In genomic region chr1:71093938-71094337, GRCh38 we compare ENCODE assay signal across 11 cellular contexts. TPM values are rescaled to one million over a fixed set of nuclear protein-coding genes. Genes with fewer than 3 reads are reported as not detected.
DNase-seq lines count a peak whose midpoint lies in the region; FAIRE-seq and TF ChIP-seq lines count a peak whose summit lies in the region.
"Had no signal": no experiment of that assay in that cellular context is flagged by ENCODE, and none has a peak within 500 bp of the region (broad histone marks: within the 10 kb centered on the region; RNA-seq: fewer than 3 reads in every experiment).

No MANE protein-coding gene starts in this region.

- TF ChIP-seq RAD21 in liver (IDR thresholded peaks at IDR 0.05), result peak; percentile 57 to 63

- FAIRE-seq in D721Med (lab: Jason Lieb, UNC), result no peak

- no peaks in the 10 kb centered on the region for H3K36me3 Mint-ChIP-seq in activated CD4-positive, alpha-beta T cell treated with anti-CD3 and anti-CD28 coated beads, Interleukin-2, amount 10 ng/mL, durations not matched to agents 7 days and 5 days (ENCODE audit: low read depth)
- H3K36me3 Mint-ChIP-seq: IgD-negative memory B cell; stimulated activated memory B cell treated with anti-CD40 and anti-IgM and Interleukin-4, amounts not matched to agents 10 μg/mL and 1 μg/mL and 100 μg/mL, for 72 hours had no signal

- no peak overlapping the region for H3K4me3 Mint-ChIP-seq in activated CD4-positive, alpha-beta T cell treated with anti-CD3 and anti-CD28 coated beads, Interleukin-2, amount 10 ng/mL, durations not matched to agents 7 days and 5 days
- H3K4me3 Mint-ChIP-seq: activated T-helper 17 cell treated with anti-CD3 and anti-CD28 coated beads, Interleukin-2, amount 50 U/mL, for 72 hours; IgD-negative memory B cell; stimulated activated memory B cell treated with anti-CD40 and anti-IgM and Interleukin-4, amounts not matched to agents 10 μg/mL and 1 μg/mL and 100 μg/mL, for 72 hours had no signal

- no peaks in the 10 kb centered on the region for H3K9me3 Mint-ChIP-seq in activated CD4-positive, alpha-beta T cell treated with anti-CD3 and anti-CD28 coated beads, Interleukin-2, amount 10 ng/mL, durations not matched to agents 7 days and 5 days
- H3K9me3 Mint-ChIP-seq: activated T-helper 17 cell treated with anti-CD3 and anti-CD28 coated beads, Interleukin-2, amount 50 U/mL, for 72 hours; IgD-negative memory B cell; stimulated activated memory B cell treated with anti-CD40 and anti-IgM and Interleukin-4, amounts not matched to agents 10 μg/mL and 1 μg/mL and 100 μg/mL, for 72 hours had no signal

- H3K27ac Mint-ChIP-seq in activated CD4-positive, alpha-beta T cell treated with anti-CD3 and anti-CD28 coated beads, Interleukin-2, amount 10 ng/mL, durations not matched to agents 7 days and 5 days, result no peak overlapping the region
- H3K27ac Mint-ChIP-seq: activated T-helper 17 cell treated with anti-CD3 and anti-CD28 coated beads, Interleukin-2, amount 50 U/mL, for 72 hours; IgD-negative memory B cell; stimulated activated memory B cell treated with anti-CD40 and anti-IgM and Interleukin-4, amounts not matched to agents 10 μg/mL and 1 μg/mL and 100 μg/mL, for 72 hours had no signal

- no peak overlapping the region for H3K9ac ChIP-seq in Karpas-422 (ENCODE audit: low read length)
- no peak overlapping the region for H3K9ac ChIP-seq in liver (ENCODE audit: low read depth in 1 of 2, low read length in 2 of 2)

- TF ChIP-seq POLR2A in adrenal gland (IDR thresholded peaks at IDR 0.05), result no peak

- H3K4me2 ChIP-seq in Karpas-422 (ENCODE audit: low read depth, low read length, poor library complexity, severe bottlenecking), result no peak overlapping the region

- H3K79me2 ChIP-seq in Karpas-422 (ENCODE audit: low read length), result no peaks in the 10 kb centered on the region

- CTCF ChIA-PET in activated CD4-positive, alpha-beta T cell treated with anti-CD3 and anti-CD28 coated beads, Interleukin-2, amount 10 ng/mL, durations not matched to agents 7 days and 5 days (lab: Charles Lee), result interaction anchor here (0.6 kb wide), 1 partner anchor 617 kb away, joined by 3 read pairs; no protein-coding TSS in a partner anchor

- POLR2A ChIA-PET in activated CD4-positive, alpha-beta T cell treated with anti-CD3 and anti-CD28 coated beads, Interleukin-2, amount 10 ng/mL, durations not matched to agents 7 days and 5 days (lab: Charles Lee), result no interaction called here

- peaks cover 7% of the 10 kb centered on the region for H3K27me3 Mint-ChIP-seq in activated CD4-positive, alpha-beta T cell treated with anti-CD3 and anti-CD28 coated beads, Interleukin-2, amount 10 ng/mL, durations not matched to agents 7 days and 5 days
- H3K27me3 Mint-ChIP-seq: stimulated activated memory B cell treated with anti-CD40 and anti-IgM and Interleukin-4, amounts not matched to agents 10 μg/mL and 1 μg/mL and 100 μg/mL, for 72 hours had no signal

- H4K20me1 ChIP-seq in Karpas-422 (ENCODE audit: insufficient read depth, low read depth, low read length), result no peaks in the 10 kb centered on the region

- H2AFZ ChIP-seq in Karpas-422 (ENCODE audit: low read length), result no peak overlapping the region

- TF ChIP-seq CTCF in D721Med (IDR thresholded peaks at IDR 0.05; ENCODE audit: insufficient read depth, missing control alignments) (peak; percentile 61), adrenal gland (IDR thresholded peaks at IDR 0.05) (peak; percentile 3 to 45 (median 25)), liver (IDR thresholded peaks at IDR 0.05; ENCODE audit: low read depth, low read length, missing input control) (peak; percentile 27)

- DNase-seq in D721Med (ENCODE audit: insufficient read length, low spot score) (no peak), Karpas-422 (peak; percentile 47), adrenal gland (no peak), middle frontal gyrus (ENCODE audit: extremely low spot score, low spot score) (no peak), NCI-H1092 treated with DMSO at 0.1 percent for 48 hours (lab: John Stamatoyannopoulos, UW) (no peak)
- DNase-seq in activated CD4-positive, alpha-beta T cell treated with anti-CD3 and anti-CD28 coated beads, Interleukin-2, amount 10 ng/mL, durations not matched to agents 7 days and 5 days, result no peak
- no peak for DNase-seq in activated CD4-positive, alpha-beta T cell treated with anti-CD3 and anti-CD28 coated beads for 48 hours

- no peaks in the 10 kb centered on the region for H3K27me3 ChIP-seq in Karpas-422 (ENCODE audit: low read length)
- H3K27me3 ChIP-seq in adrenal gland, result no peaks in the 10 kb centered on the region
- H3K27me3 ChIP-seq in liver (ENCODE audit: control insufficient read depth in 4 of 4, insufficient read depth in 4 of 4, low read length in 3 of 4), result no peaks in the 10 kb centered on the region

- H3K9me2 ChIP-seq in Karpas-422 (replicated peaks; ENCODE audit: insufficient read depth, low read length), result no peaks in the 10 kb centered on the region

- WGBS in adrenal gland, 4 donors, result 73 to 81% (median 78%) methylated on average over 1 of the region's 1 CpG
- WGBS in liver, result 83% methylated on average over 1 of the region's 1 CpG

- H3K27ac ChIP-seq in Karpas-422 (ENCODE audit: low read length) (no peak overlapping the region), adrenal gland (no peak overlapping the region), liver (ENCODE audit: low read depth in 1 of 2, low read length in 2 of 2) (no peak overlapping the region)

- no peak overlapping the region for H3K4me3 ChIP-seq in Karpas-422 (ENCODE audit: low read length)
- no peak overlapping the region for H3K4me3 ChIP-seq in adrenal gland
- H3K4me3 ChIP-seq in liver (ENCODE audit: low read depth in 1 of 3, low read length in 3 of 3), result no peak overlapping the region

- intact Hi-C loops in adrenal gland (cut with DNase I), result no loop called here

- H3K4me1 ChIP-seq in Karpas-422 (ENCODE audit: low read length), result no peaks in the 10 kb centered on the region
- H3K4me1 ChIP-seq in adrenal gland (replicated peaks in 1 of 2), result no peaks in the 10 kb centered on the region
- H3K4me1 ChIP-seq in liver (ENCODE audit: control insufficient read depth in 4 of 4, insufficient read depth in 4 of 4, low read length in 3 of 4), result no peaks in the 10 kb centered on the region

- no peaks in the 10 kb centered on the region for H3K9me3 ChIP-seq in Karpas-422 (ENCODE audit: low read length)
- H3K9me3 ChIP-seq in adrenal gland (replicated peaks in 1 of 3), result no peaks in the 10 kb centered on the region
- no peaks in the 10 kb centered on the region for H3K9me3 ChIP-seq in liver (ENCODE audit: control insufficient read depth in 4 of 4, low read length in 3 of 4)

- no peaks in the 10 kb centered on the region for H3K4me1 Mint-ChIP-seq in activated CD4-positive, alpha-beta T cell treated with anti-CD3 and anti-CD28 coated beads, Interleukin-2, amount 10 ng/mL, durations not matched to agents 7 days and 5 days
- H3K4me1 Mint-ChIP-seq: activated T-helper 17 cell treated with anti-CD3 and anti-CD28 coated beads, Interleukin-2, amount 50 U/mL, for 72 hours; IgD-negative memory B cell; stimulated activated memory B cell treated with anti-CD40 and anti-IgM and Interleukin-4, amounts not matched to agents 10 μg/mL and 1 μg/mL and 100 μg/mL, for 72 hours had no signal

- no peaks in the 10 kb centered on the region for H3K36me3 ChIP-seq in Karpas-422 (ENCODE audit: insufficient read depth, low read length)
- H3K36me3 ChIP-seq in adrenal gland (replicated peaks in 1 of 2), result no peaks in the 10 kb centered on the region
- no peaks in the 10 kb centered on the region for H3K36me3 ChIP-seq in liver (ENCODE audit: control insufficient read depth in 4 of 4, insufficient read depth in 3 of 4, low read depth in 1 of 4, low read length in 3 of 4)

TF ChIP-seq in liver, 16 proteins besides CTCF, POLR2A, EP300 and RAD21 (continues in another document):
- no peak for TF ChIP-seq GABPA (IDR thresholded peaks at IDR 0.05 in 1 of 2, conservative IDR thresholded peaks at IDR 0.05 in 1 of 2)
- no peak for TF ChIP-seq HNF4A (conservative IDR thresholded peaks at IDR 0.05)
- no peak for TF ChIP-seq SP1 (IDR thresholded peaks at IDR 0.05)
- no peak for TF ChIP-seq RXRA (IDR thresholded peaks at IDR 0.05)
- TF ChIP-seq TAF1 (conservative IDR thresholded peaks at IDR 0.05), result no peak
- TF ChIP-seq HNF4G (IDR thresholded peaks at IDR 0.05), result no peak
- no peak for TF ChIP-seq ATF3 (IDR thresholded peaks at IDR 0.05)
- no peak for TF ChIP-seq NR2F2 (IDR thresholded peaks at IDR 0.05)

RNA-seq across cellular contexts. Expression of gene ZRANB2, which starts 13.1 kb away (rescaled TPM):
- 47.0 and 128 TPM in 2 replicates for total RNA-seq in Karpas-422 (2014; rRNA removed; shearing (Covaris generic); ENCODE audit: low replicate concordance)
- 10 to 100 TPM; 17.9 to 68.8 (median 45.0) TPM for total RNA-seq in adrenal gland
- polyA plus RNA-seq in adrenal gland, result 10 to 100 TPM; 41.3 to 100.0 (median 50.4) TPM
- total RNA-seq in liver, result 10 to 100 TPM; 23.3 to 37.0 TPM
- polyA plus RNA-seq in liver, result 10 to 100 TPM; 12.7 to 44.3 TPM
- 100 to 1,000 TPM; 110 to 127 TPM for total RNA-seq in activated CD4-positive, alpha-beta T cell treated with anti-CD3 and anti-CD28 coated beads, Interleukin-2, amount 10 ng/mL, durations not matched to agents 7 days and 5 days

RNA-seq across cellular contexts. Expression of gene PTGER3, which starts 46.3 kb away (rescaled TPM):
- not detected in 2 replicates for total RNA-seq in Karpas-422 (2014; rRNA removed; shearing (Covaris generic); ENCODE audit: low replicate concordance)
- total RNA-seq in adrenal gland, result 10 to 100 TPM in 6 of 8 donors, 1 to 10 TPM in 2; 9.3 to 31.4 (median 12.1) TPM
- polyA plus RNA-seq in adrenal gland, result 1 to 10 TPM; 1.7 to 7.2 (median 4.3) TPM
- total RNA-seq in liver, result 1 to 10 TPM in 1 of 2 donors, under 1 TPM in 1; 0.25 to 1.6 TPM
- under 1 TPM; 0.04 to 0.28 TPM for polyA plus RNA-seq in liver
- total RNA-seq in activated CD4-positive, alpha-beta T cell treated with anti-CD3 and anti-CD28 coated beads, Interleukin-2, amount 10 ng/mL, durations not matched to agents 7 days and 5 days, result under 1 TPM; 0.12 to 0.15 TPM
- total RNA-seq: activated T-helper 17 cell treated with anti-CD3 and anti-CD28 coated beads, Interleukin-2, amount 50 U/mL, for 72 hours had no signal
- polyA plus RNA-seq: IgD-negative memory B cell had no signal
